16 cellular contexts compared by ENCODE assay signal in genomic region chr19:41933693-41934426, GRCh38. TPM values are rescaled to one million over a fixed set of nuclear protein-coding genes. Genes with fewer than 3 reads are reported as not detected.
DNase-seq lines count a peak whose midpoint lies in the region; ATAC-seq and TF ChIP-seq lines count a peak whose summit lies in the region.
"Had no signal": no experiment of that assay in that cellular context is flagged by ENCODE, and none has a peak within 500 bp of the region (broad histone marks: within the 10 kb centered on the region; RNA-seq: fewer than 3 reads in every experiment).

No MANE protein-coding gene starts in this region.

- peaks cover 0 to 3% (median 0%) of the 10 kb centered on the region in 7 donors for H3K9me3 Mint-ChIP-seq in CD4-positive, CD25-positive, alpha-beta regulatory T cell
- H3K9me3 Mint-ChIP-seq in effector memory CD8-positive, alpha-beta T cell: no peaks in the 10 kb centered on the region

- no peak for TF ChIP-seq CTCF in NB4 (IDR thresholded peaks at IDR 0.05; ENCODE audit: low read depth, low read length)

- H3K27ac Mint-ChIP-seq in CD4-positive, CD25-positive, alpha-beta regulatory T cell: peak overlapping the region; percentile 76 to 90 (median 86)
- peak overlapping the region; percentile 80 to 91 for H3K27ac Mint-ChIP-seq in effector memory CD8-positive, alpha-beta T cell

- no peaks in the 10 kb centered on the region for H3K36me3 ChIP-seq in CD4-positive, CD25-positive, alpha-beta regulatory T cell (ENCODE audit: control insufficient read depth, insufficient read depth, low read length)

- no peak for TF ChIP-seq POLR2A in NB4 (IDR thresholded peaks at IDR 0.05; ENCODE audit: extremely low read depth, insufficient read length)

- H3K4me1 Mint-ChIP-seq in CD4-positive, CD25-positive, alpha-beta regulatory T cell: peaks cover 0 to 66% (median 36%) of the 10 kb centered on the region in 4 donors
- peaks cover 46 to 57% of the 10 kb centered on the region in 2 donors for H3K4me1 Mint-ChIP-seq in effector memory CD8-positive, alpha-beta T cell (ENCODE audit: low read depth in 2 of 2)

- H3K9me3 ChIP-seq in CD4-positive, CD25-positive, alpha-beta regulatory T cell (ENCODE audit: control insufficient read depth in 2 of 2, low read length in 2 of 2): no peaks in the 10 kb centered on the region

- DNase-seq in NOMO-1 (lab: John Stamatoyannopoulos, UW; ENCODE audit: unreplicated experiment in 2 of 2): peak; percentile 47 to 51
- no peak for DNase-seq in NOMO-1 treated with dmso at 0.1 percent for 144 hours (lab: John Stamatoyannopoulos, UW; ENCODE audit: unreplicated experiment)
- DNase-seq in CD4-positive, CD25-positive, alpha-beta regulatory T cell: no peak
- DNase-seq in NB4 (ENCODE audit: low read depth): peak; percentile 49
- no peak for DNase-seq in effector memory CD8-positive, alpha-beta T cell
- no peak for DNase-seq in NCI-H2107 (lab: John Stamatoyannopoulos, UW)
- DNase-seq: central memory CD4-positive, alpha-beta T cell; COR-L47; HCEC 1CT; mesendoderm had no signal

- H3K4me3 ChIP-seq in CD4-positive, CD25-positive, alpha-beta regulatory T cell (ENCODE audit: low read depth, low read length): no peak overlapping the region
- H3K4me3 ChIP-seq in NB4 (ENCODE audit: low read depth, low read length): no peak overlapping the region

- H3K36me3 Mint-ChIP-seq in CD4-positive, CD25-positive, alpha-beta regulatory T cell: no peaks in the 10 kb centered on the region
- H3K36me3 Mint-ChIP-seq in effector memory CD8-positive, alpha-beta T cell (ENCODE audit: insufficient read depth): peaks cover 16% of the 10 kb centered on the region

- no peak overlapping the region for H3K27ac ChIP-seq in CD4-positive, CD25-positive, alpha-beta regulatory T cell (ENCODE audit: insufficient read depth, low read length, poor library complexity, severe bottlenecking)

- H3K27me3 Mint-ChIP-seq in CD4-positive, CD25-positive, alpha-beta regulatory T cell: peaks cover 30% of the 10 kb centered on the region
- H3K27me3 Mint-ChIP-seq in effector memory CD8-positive, alpha-beta T cell: peaks cover 18 to 47% of the 10 kb centered on the region in 2 donors

- H3K4me1 ChIP-seq in CD4-positive, CD25-positive, alpha-beta regulatory T cell (ENCODE audit: control insufficient read depth, insufficient read depth, low read length, poor library complexity, severe bottlenecking): peaks cover 31% of the 10 kb centered on the region

- H3K4me3 Mint-ChIP-seq in CD4-positive, CD25-positive, alpha-beta regulatory T cell: peak overlapping the region in 3 of 4 donors; percentile 15 to 29 (median 16)
- peak overlapping the region in 1 of 2 donors; percentile 13 for H3K4me3 Mint-ChIP-seq in effector memory CD8-positive, alpha-beta T cell

- H3K27me3 ChIP-seq in CD4-positive, CD25-positive, alpha-beta regulatory T cell (ENCODE audit: control insufficient read depth, insufficient read depth, low read length): peaks cover 4% of the 10 kb centered on the region

- ATAC-seq in CD4-positive, CD25-positive, alpha-beta regulatory T cell (ENCODE audit: low read depth in 2 of 2): no peak
- ATAC-seq in effector memory CD8-positive, alpha-beta T cell (replicated peaks): no peak
- no peak for ATAC-seq in HG02870 (IDR thresholded peaks at IDR 0.05; ENCODE audit: unreplicated experiment)
- no peak for ATAC-seq in GM21367 (IDR thresholded peaks at IDR 0.05; ENCODE audit: unreplicated experiment)

RNA-seq across cellular contexts. Expression of gene ERFL, which starts 5.6 kb away (rescaled TPM):
- 4.7 TPM for total RNA-seq in CD4-positive, CD25-positive, alpha-beta regulatory T cell
- not detected for polyA plus RNA-seq in CD4-positive, CD25-positive, alpha-beta regulatory T cell
- total RNA-seq: frontal cortex, skeletal muscle tissue had no signal

RNA-seq across cellular contexts. Expression of gene RABAC1, which starts 25.3 kb away (rescaled TPM):
- total RNA-seq in CD4-positive, CD25-positive, alpha-beta regulatory T cell: 94.0 TPM
- polyA plus RNA-seq in CD4-positive, CD25-positive, alpha-beta regulatory T cell: 100 to 1,000 TPM; 184 to 261 (median 237) TPM

RNA-seq across cellular contexts. Expression of gene ARHGEF1, which starts 50.9 kb away (rescaled TPM):
- total RNA-seq in CD4-positive, CD25-positive, alpha-beta regulatory T cell: 1,312 TPM
- polyA plus RNA-seq in CD4-positive, CD25-positive, alpha-beta regulatory T cell: 100 to 1,000 TPM; 162 to 187 (median 180) TPM

RNA-seq across cellular contexts. Expression of gene CD79A, which starts 56.8 kb away (rescaled TPM):
- 4.9 TPM for total RNA-seq in CD4-positive, CD25-positive, alpha-beta regulatory T cell
- 10 to 100 TPM; 10.6 to 17.9 (median 16.4) TPM for polyA plus RNA-seq in CD4-positive, CD25-positive, alpha-beta regulatory T cell
- total RNA-seq: A172, frontal cortex, osteocyte had no signal

Comparison
In these comparisons a context has a peak if more than half of its experiments do, and no peak if none do; other contexts are left out.
1. DNase-seq: peak in NOMO-1 (2 of 2) and NB4 (single experiment); none in NOMO-1 treated with dmso at 0.1 percent for 144 hours (single experiment), CD4-positive, CD25-positive, alpha-beta regulatory T cell (0 of 3), effector memory CD8-positive, alpha-beta T cell (0 of 3) and NCI-H2107 (single experiment).